In the genomic region with DNA sequence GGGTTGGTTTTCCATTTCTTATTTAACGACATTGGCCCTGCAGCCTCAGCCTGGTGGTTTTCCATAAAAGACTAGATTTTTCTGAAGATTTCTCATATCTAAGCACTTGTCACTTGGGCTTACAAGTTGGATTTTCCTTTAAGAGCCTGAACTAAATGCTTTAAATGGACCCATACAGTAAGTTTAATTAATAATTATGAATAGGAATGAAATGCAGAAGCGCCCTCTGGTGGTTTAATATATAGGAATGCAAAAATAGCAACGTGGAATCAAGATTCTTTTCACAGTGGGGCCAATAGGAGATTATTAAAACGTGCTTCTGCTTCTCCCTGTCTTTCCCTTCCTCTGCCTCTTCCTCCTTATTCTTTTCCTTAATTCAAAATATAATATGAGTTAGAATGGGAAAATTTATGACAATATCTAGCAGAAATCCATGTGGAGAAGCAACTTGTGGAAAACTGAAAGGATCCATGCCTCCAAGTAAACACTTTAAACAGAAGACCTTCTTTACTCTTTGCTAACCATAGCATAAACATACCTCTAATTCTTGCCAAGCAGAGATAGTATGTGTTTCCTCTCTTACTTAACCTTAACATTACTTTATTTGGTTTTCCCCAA, we compare ENCODE assay signal across 8 cellular contexts.
DNase-seq lines count a peak whose midpoint lies in the region; ATAC-seq and TF ChIP-seq lines count a peak whose summit lies in the region.

No MANE protein-coding gene starts in this region.

- H3K4me3 ChIP-seq in astrocyte of the spinal cord (ENCODE audit: low read depth, low read length) (no peak overlapping the region), liver (ENCODE audit: low read depth in 1 of 3, low read length in 3 of 3) (no peak overlapping the region)

- in situ Hi-C loops in GM13977 (cut with MboI; ENCODE audit: low pct_unique_long_range_greater_than_20kb, low sequenced_read_pairs, unreplicated experiment) = loop anchor here (25.0 kb wide), 1 partner anchor 335 kb away; a partner anchor contains a TSS
- in situ Hi-C loops in astrocyte of the spinal cord (cut with HindIII; ENCODE audit: low sequenced_read_pairs) = no loop called here

- WGBS in liver = 24% methylated on average over 4 of the region's 4 CpGs

- no peaks in the 10 kb centered on the region for H3K36me3 ChIP-seq in liver (ENCODE audit: control insufficient read depth in 4 of 4, insufficient read depth in 3 of 4, low read depth in 1 of 4, low read length in 3 of 4)

- no peak overlapping the region for H3K27ac ChIP-seq in liver (ENCODE audit: low read depth in 1 of 2, low read length in 2 of 2)

- no peaks in the 10 kb centered on the region for H3K27me3 ChIP-seq in liver (ENCODE audit: control insufficient read depth in 4 of 4, insufficient read depth in 4 of 4, low read length in 3 of 4)

- peak; percentile 47 for TF ChIP-seq CTCF in GM13977 (IDR thresholded peaks at IDR 0.05; ENCODE audit: extremely low read depth, insufficient read depth, missing control alignments)
- peak; percentile 48 for TF ChIP-seq CTCF in astrocyte of the spinal cord (IDR thresholded peaks at IDR 0.05; ENCODE audit: low read depth, low read length)
- TF ChIP-seq CTCF in liver (IDR thresholded peaks at IDR 0.05; ENCODE audit: low read depth, low read length, missing input control) = peak; percentile 64

- ATAC-seq in GM19455 (IDR thresholded peaks at IDR 0.05; ENCODE audit: unreplicated experiment) = no peak
- no peak for ATAC-seq in GM18498 (IDR thresholded peaks at IDR 0.05; ENCODE audit: unreplicated experiment)

- no peaks in the 10 kb centered on the region for H3K4me1 ChIP-seq in liver (ENCODE audit: control insufficient read depth in 4 of 4, insufficient read depth in 4 of 4, low read length in 3 of 4)

- DNase-seq in GM13977 (ENCODE audit: low spot score) (peak; percentile 17), NCI-H128 (lab: John Stamatoyannopoulos, UW; ENCODE audit: unreplicated experiment) (peak; percentile 13), astrocyte of the spinal cord (ENCODE audit: low read depth, low spot score) (peak; percentile 49)
- DNase-seq in activated T-cell treated with anti-CD3 and anti-CD28 coated beads, Interleukin-2, amount 50 U/mL, for 1 hour = no peak
- DNase-seq in effector CD4-positive, alpha-beta T cell = no peak

- no peaks in the 10 kb centered on the region for H3K9me3 ChIP-seq in liver (ENCODE audit: control insufficient read depth in 4 of 4, low read length in 3 of 4)

- H3K9ac ChIP-seq in liver (ENCODE audit: low read depth in 1 of 2, low read length in 2 of 2) = no peak overlapping the region

- peak; percentile 78 to 85 for TF ChIP-seq RAD21 in liver (IDR thresholded peaks at IDR 0.05)

TF ChIP-seq in liver, 16 proteins besides CTCF, POLR2A, EP300 and RAD21:
- no peak for TF ChIP-seq YY1 (IDR thresholded peaks at IDR 0.05)
- no peak for TF ChIP-seq NR2F2 (IDR thresholded peaks at IDR 0.05)
- TF ChIP-seq TAF1 (conservative IDR thresholded peaks at IDR 0.05) = no peak
- TF ChIP-seq, protein P1, sequence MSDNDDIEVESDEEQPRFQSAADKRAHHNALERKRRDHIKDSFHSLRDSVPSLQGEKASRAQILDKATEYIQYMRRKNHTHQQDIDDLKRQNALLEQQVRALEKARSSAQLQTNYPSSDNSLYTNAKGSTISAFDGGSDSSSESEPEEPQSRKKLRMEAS (IDR thresholded peaks at IDR 0.05) = no peak
- TF ChIP-seq, protein P2, sequence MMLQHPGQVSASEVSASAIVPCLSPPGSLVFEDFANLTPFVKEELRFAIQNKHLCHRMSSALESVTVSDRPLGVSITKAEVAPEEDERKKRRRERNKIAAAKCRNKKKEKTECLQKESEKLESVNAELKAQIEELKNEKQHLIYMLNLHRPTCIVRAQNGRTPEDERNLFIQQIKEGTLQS (IDR thresholded peaks at IDR 0.05) = no peak
- TF ChIP-seq, protein P3, sequence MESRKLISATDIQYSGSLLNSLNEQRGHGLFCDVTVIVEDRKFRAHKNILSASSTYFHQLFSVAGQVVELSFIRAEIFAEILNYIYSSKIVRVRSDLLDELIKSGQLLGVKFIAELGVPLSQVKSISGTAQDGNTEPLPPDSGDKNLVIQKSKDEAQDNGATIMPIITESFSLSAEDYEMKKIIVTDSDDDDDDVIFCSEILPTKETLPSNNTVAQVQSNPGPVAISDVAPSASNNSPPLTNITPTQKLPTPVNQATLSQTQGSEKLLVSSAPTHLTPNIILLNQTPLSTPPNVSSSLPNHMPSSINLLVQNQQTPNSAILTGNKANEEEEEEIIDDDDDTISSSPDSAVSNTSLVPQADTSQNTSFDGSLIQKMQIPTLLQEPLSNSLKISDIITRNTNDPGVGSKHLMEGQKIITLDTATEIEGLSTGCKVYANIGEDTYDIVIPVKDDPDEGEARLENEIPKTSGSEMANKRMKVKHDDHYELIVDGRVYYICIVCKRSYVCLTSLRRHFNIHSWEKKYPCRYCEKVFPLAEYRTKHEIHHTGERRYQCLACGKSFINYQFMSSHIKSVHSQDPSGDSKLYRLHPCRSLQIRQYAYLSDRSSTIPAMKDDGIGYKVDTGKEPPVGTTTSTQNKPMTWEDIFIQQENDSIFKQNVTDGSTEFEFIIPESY (IDR thresholded peaks at IDR 0.05) = no peak

Comparison
In these comparisons a context has a peak if more than half of its experiments do, and no peak if none do; other contexts are left out.
1. DNase-seq: peak in GM13977 (single experiment), NCI-H128 (single experiment) and astrocyte of the spinal cord (single experiment); none in activated T-cell treated with anti-CD3 and anti-CD28 coated beads, Interleukin-2, amount 50 U/mL, for 1 hour (single experiment) and effector CD4-positive, alpha-beta T cell (single experiment).
2. Peak in every context shown above with its lines, with median percentiles within 50 percentile points of each other: CTCF ChIP-seq.